Comparison of ENCODE assay signal across 14 cellular contexts in the genomic region with DNA sequence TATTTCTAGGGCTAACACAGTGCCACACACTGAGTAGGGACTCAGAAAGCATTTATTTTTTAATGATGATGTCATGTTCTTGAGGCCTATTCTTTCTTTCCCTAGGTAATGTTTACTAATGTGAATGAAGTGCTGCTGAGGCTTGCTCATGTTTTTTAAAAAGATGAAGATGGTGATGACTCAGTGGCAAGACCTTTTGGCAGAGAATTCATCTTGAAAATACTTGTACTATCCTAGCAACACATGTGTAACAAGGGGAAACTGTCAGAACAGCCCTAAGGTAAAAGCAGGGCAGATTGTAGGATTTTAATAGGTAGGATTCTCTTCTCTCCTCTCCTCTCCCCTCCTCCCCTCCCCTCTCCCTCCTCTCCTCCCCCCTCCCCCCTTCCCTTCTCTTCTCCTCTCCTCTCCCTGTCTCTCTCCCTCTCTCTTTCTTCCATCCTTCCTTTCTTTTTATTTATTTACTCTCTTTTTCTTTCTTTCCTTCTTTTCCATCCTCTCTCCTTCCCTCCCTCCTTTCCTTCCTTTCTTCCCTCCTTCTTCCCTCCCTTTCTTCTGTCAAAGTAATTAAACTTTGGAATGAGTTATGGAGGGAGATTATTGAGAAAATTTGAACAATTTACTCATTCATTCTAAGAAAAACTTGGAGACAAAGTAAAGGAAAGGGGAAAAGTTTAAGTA.
DNase-seq lines count a peak whose midpoint lies in the region; ATAC-seq, FAIRE-seq and TF ChIP-seq lines count a peak whose summit lies in the region.
"Had no signal": no experiment of that assay in that cellular context is flagged by ENCODE, and none has a peak within 500 bp of the region (broad histone marks: within the 10 kb centered on the region; RNA-seq: fewer than 3 reads in every experiment).

No MANE protein-coding gene starts in this region.

- no peak overlapping the region for H3K4me3 Mint-ChIP-seq in astrocyte (ENCODE audit: unreplicated experiment)
- H3K4me3 Mint-ChIP-seq in naive thymus-derived CD4-positive, alpha-beta T cell = no peak overlapping the region

- H3K9me3 Mint-ChIP-seq in astrocyte (ENCODE audit: unreplicated experiment) = peaks cover 3% of the 10 kb centered on the region
- peaks cover 0 to 16% (median 5%) of the 10 kb centered on the region in 11 donors for H3K9me3 Mint-ChIP-seq in naive thymus-derived CD4-positive, alpha-beta T cell

- no peak for ATAC-seq in GM21786 (IDR thresholded peaks at IDR 0.05; ENCODE audit: unreplicated experiment)
- no peak for ATAC-seq in naive thymus-derived CD4-positive, alpha-beta T cell
- ATAC-seq in GM19463 (IDR thresholded peaks at IDR 0.05; ENCODE audit: unreplicated experiment) = no peak
- ATAC-seq in HG02885 (IDR thresholded peaks at IDR 0.05; ENCODE audit: poor library complexity, unreplicated experiment) = no peak
- ATAC-seq: Panc1 had no signal

- H3K4me3 ChIP-seq in AG04450 (ENCODE audit: low read depth, low read length) = no peak overlapping the region
- H3K4me3 ChIP-seq in astrocyte (ENCODE audit: insufficient read depth, low read depth, low read length) = no peak overlapping the region
- H3K4me3 ChIP-seq in kidney epithelial cell (ENCODE audit: low read depth, low read length) = no peak overlapping the region
- H3K4me3 ChIP-seq in naive thymus-derived CD4-positive, alpha-beta T cell (ENCODE audit: low read length) = no peak overlapping the region

- peak; percentile 81 for FAIRE-seq in astrocyte (lab: Jason Lieb, UNC)

- no peaks in the 10 kb centered on the region for H4K20me1 ChIP-seq in astrocyte (ENCODE audit: insufficient read depth, low read length)

- H3K27ac ChIP-seq in AG04450 (ENCODE audit: low read depth, low read length) (no peak overlapping the region), astrocyte (ENCODE audit: low read depth, low read length) (peak overlapping the region; percentile 74)
- H3K27ac ChIP-seq in naive thymus-derived CD4-positive, alpha-beta T cell (ENCODE audit: low read depth, low read length) = no peak overlapping the region
- H3K27ac ChIP-seq: parathyroid adenoma had no signal

- H3K4me1 ChIP-seq in astrocyte (ENCODE audit: insufficient read depth, low read length) = peaks cover 7% of the 10 kb centered on the region
- peaks cover 0 to 5% of the 10 kb centered on the region in 2 donors for H3K4me1 ChIP-seq in naive thymus-derived CD4-positive, alpha-beta T cell (ENCODE audit: control insufficient read depth in 2 of 2, insufficient read depth in 2 of 2, low read length in 2 of 2)
- H3K4me1 ChIP-seq: parathyroid adenoma had no signal

- peak; percentile 24 for DNase-seq in AG04450 (ENCODE audit: low read depth, low spot score)
- DNase-seq in H4 (ENCODE audit: low spot score) = peak; percentile 25
- DNase-seq in astrocyte (ENCODE audit: low read depth) = peak; percentile 94
- peak; percentile 92 for DNase-seq in kidney epithelial cell (ENCODE audit: low read depth)
- no peak for DNase-seq in naive thymus-derived CD4-positive, alpha-beta T cell
- DNase-seq: activated CD4-positive, alpha-beta T cell treated with anti-CD3 and anti-CD28 coated beads for 1 hour; activated naive CD4-positive, alpha-beta T cell treated with anti-CD3 and anti-CD28 coated beads, Interleukin-2, amount 50 U/mL, for 16 hours; COR-L47; NCI-H1092 treated with DMSO at 0.1 percent for 48 hours had no signal

- POLR2A ChIA-PET in AG04450 (lab: Yijun Ruan, JAX) = no interaction called here
- POLR2A ChIA-PET in naive thymus-derived CD4-positive, alpha-beta T cell (lab: Charles Lee) = no interaction called here

- H3K27ac Mint-ChIP-seq in astrocyte (ENCODE audit: unreplicated experiment) = peak overlapping the region; percentile 42
- H3K27ac Mint-ChIP-seq in naive thymus-derived CD4-positive, alpha-beta T cell = no peak overlapping the region

- H2AFZ ChIP-seq in astrocyte (ENCODE audit: low read depth, low read length) = no peak overlapping the region
- H2AFZ ChIP-seq: parathyroid adenoma had no signal

- peaks cover 24% of the 10 kb centered on the region for H3K27me3 Mint-ChIP-seq in astrocyte (ENCODE audit: low read depth, unreplicated experiment)
- peaks cover 2 to 30% (median 14%) of the 10 kb centered on the region in 5 donors for H3K27me3 Mint-ChIP-seq in naive thymus-derived CD4-positive, alpha-beta T cell

- CTCF ChIA-PET in AG04450 (lab: Charles Lee) = no interaction called here
- CTCF ChIA-PET in naive thymus-derived CD4-positive, alpha-beta T cell (lab: Charles Lee) = no interaction called here

- intact Hi-C loops in naive thymus-derived CD4-positive, alpha-beta T cell (cut with micrococcal nuclease) = no loop called here

- TF ChIP-seq CTCF in AG04450 (IDR thresholded peaks at IDR 0.05; ENCODE audit: low read depth, low read length) (no peak), astrocyte (IDR thresholded peaks at IDR 0.05; ENCODE audit: insufficient read depth, low read depth, low read length) (no peak), kidney epithelial cell (IDR thresholded peaks at IDR 0.05; ENCODE audit: insufficient read depth, low read length, poor library complexity, severe bottlenecking) (no peak)

- H3K9me3 ChIP-seq in AG04450 (ENCODE audit: control insufficient read depth, insufficient read depth, low read length) = peaks cover 8% of the 10 kb centered on the region; the same call in 1 of the 2 replicates
- H3K9me3 ChIP-seq in astrocyte (ENCODE audit: insufficient read depth, low read depth, low read length) = no peaks in the 10 kb centered on the region
- no peaks in the 10 kb centered on the region for H3K9me3 ChIP-seq in naive thymus-derived CD4-positive, alpha-beta T cell (ENCODE audit: control insufficient read depth in 2 of 3, low read length in 3 of 3)

- H3K27me3 ChIP-seq in AG04450 (ENCODE audit: control insufficient read depth, insufficient read depth, low read length) = peaks cover 3% of the 10 kb centered on the region
- no peaks in the 10 kb centered on the region for H3K27me3 ChIP-seq in astrocyte (ENCODE audit: insufficient read depth, low read length)
- no peaks in the 10 kb centered on the region for H3K27me3 ChIP-seq in kidney epithelial cell (ENCODE audit: control insufficient read depth, insufficient read depth, low read length)
- peaks cover 0 to 4% of the 10 kb centered on the region in 2 donors for H3K27me3 ChIP-seq in naive thymus-derived CD4-positive, alpha-beta T cell (ENCODE audit: control insufficient read depth in 2 of 2, insufficient read depth in 2 of 2, low read length in 2 of 2)

- H3K4me1 Mint-ChIP-seq in astrocyte (ENCODE audit: low read depth, unreplicated experiment) = peaks cover 4% of the 10 kb centered on the region
- H3K4me1 Mint-ChIP-seq in naive thymus-derived CD4-positive, alpha-beta T cell = peaks cover 0 to 2% (median 0%) of the 10 kb centered on the region in 7 donors

- peak overlapping the region; percentile 32 for H3K4me2 ChIP-seq in astrocyte (ENCODE audit: low read length)

- H3K36me3 ChIP-seq in astrocyte (ENCODE audit: insufficient read depth, low read length) (no peaks in the 10 kb centered on the region), kidney epithelial cell (ENCODE audit: control insufficient read depth, insufficient read depth, low read length) (no peaks in the 10 kb centered on the region)
- H3K36me3 ChIP-seq in naive thymus-derived CD4-positive, alpha-beta T cell (ENCODE audit: control insufficient read depth in 2 of 3, insufficient read depth in 3 of 3, low read length in 3 of 3) = no peaks in the 10 kb centered on the region

- no peaks in the 10 kb centered on the region for H3K36me3 Mint-ChIP-seq in astrocyte (ENCODE audit: low read depth, unreplicated experiment)
- H3K36me3 Mint-ChIP-seq in naive thymus-derived CD4-positive, alpha-beta T cell = no peaks in the 10 kb centered on the region

- no peaks in the 10 kb centered on the region for H3K79me2 ChIP-seq in astrocyte (ENCODE audit: insufficient read depth, low read length)
- H3K79me2 ChIP-seq: parathyroid adenoma had no signal

- H3K9ac ChIP-seq in astrocyte (ENCODE audit: low read length) = peak overlapping the region; percentile 66
- H3K9ac ChIP-seq: parathyroid adenoma had no signal

Comparison
In these comparisons a context has a peak if more than half of its experiments do, and no peak if none do; other contexts are left out.
1. DNase-seq: peak in AG04450 (single experiment), H4 (single experiment), astrocyte (single experiment) and kidney epithelial cell (single experiment); none in naive thymus-derived CD4-positive, alpha-beta T cell (0 of 9).